Comparison of ENCODE assay signal across 8 cellular contexts in genomic region chr2:27380626-27381556, GRCh38. TPM values are rescaled to one million over a fixed set of nuclear protein-coding genes. Genes with fewer than 3 reads are reported as not detected.
DNase-seq lines count a peak whose midpoint lies in the region; ATAC-seq and TF ChIP-seq lines count a peak whose summit lies in the region.

ZNF513 (minus strand) TSS chr2:27380734; CDS start chr2:27380526, 208 bp downstream.

- DNase-seq in AG09309 (ENCODE audit: low read depth): peak; percentile 81
- peak; percentile 77 to 93 for DNase-seq in NCI-H524 (lab: John Stamatoyannopoulos, UW)
- DNase-seq in activated CD4-positive, alpha-beta T cell treated with anti-CD3 and anti-CD28 coated beads for 48 hours: peak; percentile 93
- DNase-seq in colonic mucosa: peak; percentile 97
- peak; percentile 99 for DNase-seq in left kidney (ENCODE audit: low read depth, low spot score)
- DNase-seq in stimulated activated CD4-positive, alpha-beta T cell treated with anti-CD3 and anti-CD28 coated beads, Interleukin-1b, Interleukin-23, amount 100 ng/mL, for 48 hours: peak; percentile 89

- no peaks in the 10 kb centered on the region for H3K9me3 ChIP-seq in colonic mucosa

- peak within 1 kb of the TSS; percentile 92 to 93 for H3K9ac ChIP-seq in colonic mucosa (ENCODE audit: low read depth in 2 of 2, low read length in 2 of 2)

- H3K27me3 ChIP-seq in colonic mucosa: no peaks in the 10 kb centered on the region

- H3K27ac ChIP-seq in colonic mucosa: peak within 1 kb of the TSS; percentile 92

- intact Hi-C loops in colonic mucosa (cut with DNase I): no loop called here

- ATAC-seq in GM19025 (IDR thresholded peaks at IDR 0.05; ENCODE audit: low read depth, unreplicated experiment): peak; percentile 87
- ATAC-seq in HG03342 (IDR thresholded peaks at IDR 0.05; ENCODE audit: unreplicated experiment): peak; percentile 77

- H3K4me3 ChIP-seq in AG09309 (ENCODE audit: control insufficient read depth, low read depth, low read length) (peak within 1 kb of the TSS; percentile 78), colonic mucosa (peak within 1 kb of the TSS; percentile 57)

- no peaks in the 10 kb centered on the region for H3K4me1 ChIP-seq in colonic mucosa

- H3K36me3 ChIP-seq in colonic mucosa: peaks cover 1% of the 10 kb centered on the region

- TF ChIP-seq CTCF in AG09309 (IDR thresholded peaks at IDR 0.05; ENCODE audit: control insufficient read depth, insufficient read depth, low read depth, low read length, missing control alignments) (no peak), colonic mucosa (IDR thresholded peaks at IDR 0.05) (no peak)

RNA-seq across cellular contexts. Expression of gene ZNF513, which starts in this region (rescaled TPM):
- 10 to 100 TPM; 21.7 to 24.5 TPM for total RNA-seq in colonic mucosa

Comparison
In these comparisons a context has a peak if more than half of its experiments do, and no peak if none do; other contexts are left out.
1. Peak in every context shown above with its lines: DNase-seq, ATAC-seq, H3K4me3 ChIP-seq and H3K27ac ChIP-seq.